ENCODE assay signal across 12 cellular contexts in genomic region chr5:1108865-1109174, GRCh38. TPM values are rescaled to one million over a fixed set of nuclear protein-coding genes. Genes with fewer than 3 reads are reported as not detected.
DNase-seq lines count a peak whose midpoint lies in the region; ATAC-seq and TF ChIP-seq lines count a peak whose summit lies in the region.
"Had no signal": no experiment of that assay in that cellular context is flagged by ENCODE, and none has a peak within 500 bp of the region (broad histone marks: within the 10 kb centered on the region; RNA-seq: fewer than 3 reads in every experiment).

No MANE protein-coding gene starts in this region.

- H3K36me3 ChIP-seq in CD4-positive, CD25-positive, alpha-beta regulatory T cell (ENCODE audit: control insufficient read depth, insufficient read depth, low read length) = no peaks in the 10 kb centered on the region
- H3K36me3 ChIP-seq in Karpas-422 (ENCODE audit: insufficient read depth, low read length) = no peaks in the 10 kb centered on the region

- H4K20me1 ChIP-seq in Karpas-422 (ENCODE audit: insufficient read depth, low read depth, low read length) = no peaks in the 10 kb centered on the region

- TF ChIP-seq CTCF in RWPE1 (conservative IDR thresholded peaks at IDR 0.05; ENCODE audit: low read depth) (no peak), nephron (IDR thresholded peaks at IDR 0.05; ENCODE audit: unreplicated experiment in 3 of 3) (no peak)

- no peak for ATAC-seq in CD4-positive, CD25-positive, alpha-beta regulatory T cell (ENCODE audit: low read depth in 2 of 2)
- ATAC-seq in HG03442 (IDR thresholded peaks at IDR 0.05; ENCODE audit: unreplicated experiment) (no peak), GM21390 (IDR thresholded peaks at IDR 0.05; ENCODE audit: unreplicated experiment) (no peak)

- H3K9ac ChIP-seq in Karpas-422 (ENCODE audit: low read length) = no peak overlapping the region

- peak overlapping the region in 3 of 4 donors; percentile 41 to 69 (median 62) for H3K4me3 Mint-ChIP-seq in CD4-positive, CD25-positive, alpha-beta regulatory T cell
- peak overlapping the region; percentile 44 to 74 (median 66) for H3K4me3 Mint-ChIP-seq in nephron

- no peaks in the 10 kb centered on the region for H3K36me3 Mint-ChIP-seq in CD4-positive, CD25-positive, alpha-beta regulatory T cell
- H3K36me3 Mint-ChIP-seq in nephron (ENCODE audit: low read depth) = no peaks in the 10 kb centered on the region

- H3K4me3 ChIP-seq in CD4-positive, CD25-positive, alpha-beta regulatory T cell (ENCODE audit: low read depth, low read length) = no peak overlapping the region
- no peak overlapping the region for H3K4me3 ChIP-seq in Karpas-422 (ENCODE audit: low read length)

- CTCF ChIA-PET in RWPE1 (lab: Yijun Ruan, JAX) = interaction anchor here (0.8 kb wide), 1 partner anchor 58 kb away, joined by 6 read pairs; no protein-coding TSS in a partner anchor

- H3K27ac ChIP-seq in CD4-positive, CD25-positive, alpha-beta regulatory T cell (ENCODE audit: insufficient read depth, low read length, poor library complexity, severe bottlenecking) = peak overlapping the region; percentile 33
- H3K27ac ChIP-seq in RWPE1 (peak overlapping the region; percentile 88), Karpas-422 (ENCODE audit: low read length) (no peak overlapping the region)

- POLR2A ChIA-PET in RWPE1 (lab: Yijun Ruan, JAX; ENCODE audit: low non-redundant PET) = no interaction called here

- no peak overlapping the region for H2AFZ ChIP-seq in Karpas-422 (ENCODE audit: low read length)

- peak overlapping the region in 1 of 3 donors; percentile 85 for H3K27ac Mint-ChIP-seq in CD4-positive, CD25-positive, alpha-beta regulatory T cell
- H3K27ac Mint-ChIP-seq in nephron = peak overlapping the region in 2 of 3 experiments; percentile 59 to 66

- H3K9me3 Mint-ChIP-seq in CD4-positive, CD25-positive, alpha-beta regulatory T cell = no peaks in the 10 kb centered on the region
- H3K9me3 Mint-ChIP-seq in nephron = no peaks in the 10 kb centered on the region
- H3K9me3 Mint-ChIP-seq: H9 had no signal

- peaks cover 0 to 61% (median 18%) of the 10 kb centered on the region in 4 donors for H3K4me1 Mint-ChIP-seq in CD4-positive, CD25-positive, alpha-beta regulatory T cell
- H3K4me1 Mint-ChIP-seq in nephron = peaks cover 41% of the 10 kb centered on the region

- H3K4me2 ChIP-seq in Karpas-422 (ENCODE audit: low read depth, low read length, poor library complexity, severe bottlenecking) = no peak overlapping the region

- no peak for DNase-seq in CD4-positive, CD25-positive, alpha-beta regulatory T cell
- DNase-seq in RWPE1 (ENCODE audit: low spot score) (no peak), globus pallidus (ENCODE audit: low spot score) (peak; percentile 35), Karpas-422 (no peak), SW 1271 (lab: John Stamatoyannopoulos, UW) (no peak)
- DNase-seq: H9, islet precursor cell, NCI-H2081 treated with DMSO at 0.1 percent for 48 hours, OCI-M1 had no signal

- H3K9me3 ChIP-seq in CD4-positive, CD25-positive, alpha-beta regulatory T cell (ENCODE audit: control insufficient read depth in 2 of 2, low read length in 2 of 2) = no peaks in the 10 kb centered on the region
- no peaks in the 10 kb centered on the region for H3K9me3 ChIP-seq in Karpas-422 (ENCODE audit: low read length)

- no peaks in the 10 kb centered on the region for H3K27me3 ChIP-seq in CD4-positive, CD25-positive, alpha-beta regulatory T cell (ENCODE audit: control insufficient read depth, insufficient read depth, low read length)
- H3K27me3 ChIP-seq in Karpas-422 (ENCODE audit: low read length) = no peaks in the 10 kb centered on the region

- no peaks in the 10 kb centered on the region for H3K27me3 Mint-ChIP-seq in CD4-positive, CD25-positive, alpha-beta regulatory T cell
- H3K27me3 Mint-ChIP-seq in nephron (ENCODE audit: low read depth) = no peaks in the 10 kb centered on the region

- H3K9me2 ChIP-seq in Karpas-422 (replicated peaks; ENCODE audit: insufficient read depth, low read length) = no peaks in the 10 kb centered on the region

- H3K4me1 ChIP-seq in CD4-positive, CD25-positive, alpha-beta regulatory T cell (ENCODE audit: control insufficient read depth, insufficient read depth, low read length, poor library complexity, severe bottlenecking) = peaks cover 72% of the 10 kb centered on the region
- no peaks in the 10 kb centered on the region for H3K4me1 ChIP-seq in Karpas-422 (ENCODE audit: low read length)

- H3K79me2 ChIP-seq in Karpas-422 (ENCODE audit: low read length) = no peaks in the 10 kb centered on the region

RNA-seq across cellular contexts. Expression of gene SLC12A7, which starts 3.0 kb away (rescaled TPM):
- total RNA-seq in CD4-positive, CD25-positive, alpha-beta regulatory T cell = 10.9 TPM
- polyA plus RNA-seq in CD4-positive, CD25-positive, alpha-beta regulatory T cell = 10 to 100 TPM in 1 of 4 donors, 1 to 10 TPM in 3; 2.2 to 16.0 (median 6.8) TPM
- 0.22 TPM in 1 of 2 replicates, not detected in the other for total RNA-seq in Karpas-422 (2014; rRNA removed; shearing (Covaris generic); ENCODE audit: low replicate concordance)
